In the genomic region with DNA sequence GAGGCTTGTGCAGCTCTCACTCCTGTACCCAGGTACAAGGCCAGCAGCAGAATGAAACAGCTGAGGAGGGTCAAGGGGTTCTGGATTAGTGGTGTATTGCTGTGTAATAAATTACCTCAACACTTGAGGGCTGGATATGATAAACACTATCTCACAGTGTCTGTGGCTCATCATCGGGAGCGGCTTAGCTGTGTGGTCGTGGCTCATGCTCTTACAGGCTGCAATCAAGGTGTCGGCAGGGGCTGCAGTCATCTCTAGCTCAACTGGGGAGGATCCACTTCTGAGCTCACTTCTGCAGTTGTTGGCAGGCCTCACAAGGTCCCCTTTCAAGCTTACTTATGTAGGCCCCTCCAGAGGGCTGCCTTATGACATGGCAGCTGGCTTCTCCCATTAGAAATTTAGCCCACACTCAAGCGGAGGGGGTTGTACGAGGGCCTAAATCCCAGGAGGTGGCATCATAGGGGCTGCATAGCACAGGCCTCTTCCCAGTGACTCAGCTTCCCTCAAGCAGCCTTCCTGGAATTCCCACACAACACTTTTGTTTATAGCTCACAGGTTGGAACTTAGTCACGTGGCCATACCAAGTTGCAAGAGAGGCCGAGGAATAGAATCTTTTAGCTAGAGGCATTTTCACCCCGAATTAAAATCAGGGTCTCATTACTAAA, we compare ENCODE assay signal across 15 cellular contexts.
A peak's percentile ranks its signal among the peaks of the same experiment; 100 is the strongest.
DNase-seq lines count a peak whose midpoint lies in the region; ATAC-seq lines count a peak whose summit lies in the region.
"Had no signal": no experiment of that assay in that cellular context is flagged by ENCODE, and none has a peak within 500 bp of the region (broad histone marks: within the 10 kb centered on the region; RNA-seq: fewer than 3 reads in every experiment).

No MANE protein-coding gene starts in this region.

- H4K8ac ChIP-seq in mesendoderm (ENCODE audit: low read depth, low read length) = no peak overlapping the region

- no peak for ATAC-seq in CD4-positive, CD25-positive, alpha-beta regulatory T cell (ENCODE audit: low read depth in 2 of 2)
- peak in 1 of 4 experiments; percentile 18 for ATAC-seq in T-cell (replicated peaks in 1 of 4)
- no peak for ATAC-seq in stimulated activated memory B cell treated with anti-CD40 and anti-IgM and Interleukin-4, amounts not matched to agents 10 μg/mL and 1 μg/mL and 100 μg/mL, for 72 hours
- ATAC-seq: mucosa of descending colon had no signal

- no peak overlapping the region for H3K27ac ChIP-seq in CD4-positive, CD25-positive, alpha-beta regulatory T cell (ENCODE audit: insufficient read depth, low read length, poor library complexity, severe bottlenecking)
- no peak overlapping the region for H3K27ac ChIP-seq in CD8-positive, alpha-beta memory T cell (ENCODE audit: low read depth, low read length)
- H3K27ac ChIP-seq in mesendoderm (ENCODE audit: low read depth, low read length) = no peak overlapping the region
- H3K27ac ChIP-seq: sigmoid colon, thyroid gland, VCaP had no signal

- H3K9ac ChIP-seq in mesendoderm (ENCODE audit: low read length) = no peak overlapping the region

- no peak overlapping the region for H2BK15ac ChIP-seq in mesendoderm (replicated peaks; ENCODE audit: low read depth)

- no peak overlapping the region for H3K4ac ChIP-seq in mesendoderm (ENCODE audit: low read depth, low read length)

- H3K4me1 Mint-ChIP-seq in CD4-positive, CD25-positive, alpha-beta regulatory T cell = peaks cover 0 to 50% (median 27%) of the 10 kb centered on the region in 4 donors
- peaks cover 39 to 61% (median 51%) of the 10 kb centered on the region in 3 donors for H3K4me1 Mint-ChIP-seq in CD8-positive, alpha-beta memory T cell
- peaks cover 55 to 63% (median 57%) of the 10 kb centered on the region in 3 donors for H3K4me1 Mint-ChIP-seq in T-cell
- H3K4me1 Mint-ChIP-seq in stimulated activated memory B cell treated with anti-CD40 and anti-IgM and Interleukin-4, amounts not matched to agents 10 μg/mL and 1 μg/mL and 100 μg/mL, for 72 hours = peaks cover 29% of the 10 kb centered on the region

- H3K36me3 ChIP-seq in CD4-positive, CD25-positive, alpha-beta regulatory T cell (ENCODE audit: control insufficient read depth, insufficient read depth, low read length) = no peaks in the 10 kb centered on the region
- no peaks in the 10 kb centered on the region for H3K36me3 ChIP-seq in CD8-positive, alpha-beta memory T cell (ENCODE audit: insufficient read depth, low read length)
- no peaks in the 10 kb centered on the region for H3K36me3 ChIP-seq in mesendoderm (ENCODE audit: control insufficient read depth, insufficient read depth, low read length)
- H3K36me3 ChIP-seq: sigmoid colon, thyroid gland had no signal

- H3K56ac ChIP-seq in mesendoderm (ENCODE audit: low read length) = no peak overlapping the region

- no peak overlapping the region for H3K4me3 ChIP-seq in CD4-positive, CD25-positive, alpha-beta regulatory T cell (ENCODE audit: low read depth, low read length)
- no peak overlapping the region for H3K4me3 ChIP-seq in CD8-positive, alpha-beta memory T cell (ENCODE audit: low read length)
- no peak overlapping the region for H3K4me3 ChIP-seq in mesendoderm (ENCODE audit: low read length)
- H3K4me3 ChIP-seq: mucosa of descending colon, sigmoid colon, thyroid gland had no signal

- DNase-seq in CD4-positive, CD25-positive, alpha-beta regulatory T cell = no peak
- DNase-seq in CD8-positive, alpha-beta memory T cell = peak in 1 of 5 donors; percentile 44
- peak in 2 of 34 experiments; percentile 25 to 32 for DNase-seq in T-cell
- DNase-seq in mesendoderm = peak; percentile 36
- no peak for DNase-seq in NCI-H1694 (lab: John Stamatoyannopoulos, UW)
- no peak for DNase-seq in NCI-H187 treated with DMSO at 0.1 percent for 48 hours (lab: John Stamatoyannopoulos, UW)
- DNase-seq: activated CD8-positive, alpha-beta memory T cell treated with anti-CD3 and anti-CD28 coated beads, Interleukin-2, amount 50 U/mL, for 4 hours; effector memory CD4-positive, alpha-beta T cell; mucosa of descending colon; sigmoid colon; SW 1271; thyroid gland had no signal

- H3K27me3 ChIP-seq in CD4-positive, CD25-positive, alpha-beta regulatory T cell (ENCODE audit: control insufficient read depth, insufficient read depth, low read length) = no peaks in the 10 kb centered on the region
- no peaks in the 10 kb centered on the region for H3K27me3 ChIP-seq in CD8-positive, alpha-beta memory T cell (ENCODE audit: insufficient read depth, low read length, poor library complexity, severe bottlenecking)
- no peaks in the 10 kb centered on the region for H3K27me3 ChIP-seq in mesendoderm (ENCODE audit: insufficient read depth, low read length, poor library complexity)
- H3K27me3 ChIP-seq: sigmoid colon, thyroid gland had no signal

- H3K27ac Mint-ChIP-seq in CD4-positive, CD25-positive, alpha-beta regulatory T cell = peak overlapping the region in 2 of 3 donors; percentile 32 to 96
- H3K27ac Mint-ChIP-seq in CD8-positive, alpha-beta memory T cell = peak overlapping the region in 7 of 8 donors; percentile 21 to 91 (median 68)
- peak overlapping the region; percentile 85 to 94 for H3K27ac Mint-ChIP-seq in T-cell
- H3K27ac Mint-ChIP-seq in stimulated activated memory B cell treated with anti-CD40 and anti-IgM and Interleukin-4, amounts not matched to agents 10 μg/mL and 1 μg/mL and 100 μg/mL, for 72 hours = no peak overlapping the region
- H3K27ac Mint-ChIP-seq: IgD-negative memory B cell had no signal

- H2BK5ac ChIP-seq in mesendoderm (ENCODE audit: low read length) = no peak overlapping the region

- H3K9me3 Mint-ChIP-seq in CD4-positive, CD25-positive, alpha-beta regulatory T cell = no peaks in the 10 kb centered on the region
- no peaks in the 10 kb centered on the region for H3K9me3 Mint-ChIP-seq in CD8-positive, alpha-beta memory T cell
- peaks cover 0 to 6% (median 0%) of the 10 kb centered on the region in 3 donors for H3K9me3 Mint-ChIP-seq in T-cell
- H3K9me3 Mint-ChIP-seq in stimulated activated memory B cell treated with anti-CD40 and anti-IgM and Interleukin-4, amounts not matched to agents 10 μg/mL and 1 μg/mL and 100 μg/mL, for 72 hours = no peaks in the 10 kb centered on the region
- H3K9me3 Mint-ChIP-seq: IgD-negative memory B cell had no signal

- H3K27me3 Mint-ChIP-seq in CD4-positive, CD25-positive, alpha-beta regulatory T cell = no peaks in the 10 kb centered on the region
- peaks cover 0 to 6% of the 10 kb centered on the region in 2 donors for H3K27me3 Mint-ChIP-seq in CD8-positive, alpha-beta memory T cell
- H3K27me3 Mint-ChIP-seq in T-cell = no peaks in the 10 kb centered on the region
- H3K27me3 Mint-ChIP-seq in stimulated activated memory B cell treated with anti-CD40 and anti-IgM and Interleukin-4, amounts not matched to agents 10 μg/mL and 1 μg/mL and 100 μg/mL, for 72 hours = no peaks in the 10 kb centered on the region

- H3K36me3 Mint-ChIP-seq in CD4-positive, CD25-positive, alpha-beta regulatory T cell = no peaks in the 10 kb centered on the region
- H3K36me3 Mint-ChIP-seq in CD8-positive, alpha-beta memory T cell = peaks cover 0 to 4% (median 0%) of the 10 kb centered on the region in 3 donors
- no peaks in the 10 kb centered on the region for H3K36me3 Mint-ChIP-seq in T-cell
- H3K36me3 Mint-ChIP-seq in stimulated activated memory B cell treated with anti-CD40 and anti-IgM and Interleukin-4, amounts not matched to agents 10 μg/mL and 1 μg/mL and 100 μg/mL, for 72 hours = no peaks in the 10 kb centered on the region

- POLR2A ChIA-PET in CD8-positive, alpha-beta memory T cell (lab: Charles Lee) = interaction anchor here (1.4 kb wide), 1 partner anchor 23 kb away, joined by 7 read pairs; no protein-coding TSS in a partner anchor
- POLR2A ChIA-PET in T-cell (lab: Charles Lee) = interaction anchor here in 1 of 2 donors (0.9 kb wide), 1 partner anchor 161 kb away, joined by 3 read pairs; no protein-coding TSS in a partner anchor

- H2BK120ac ChIP-seq in mesendoderm (ENCODE audit: low read depth, low read length) = no peak overlapping the region

- no peak overlapping the region for H2AK5ac ChIP-seq in mesendoderm (ENCODE audit: low read length)

- peak overlapping the region in 1 of 4 donors; percentile 19 for H3K4me3 Mint-ChIP-seq in CD4-positive, CD25-positive, alpha-beta regulatory T cell
- H3K4me3 Mint-ChIP-seq in CD8-positive, alpha-beta memory T cell = peak overlapping the region in 1 of 7 donors; percentile 24
- H3K4me3 Mint-ChIP-seq in T-cell = no peak overlapping the region
- no peak overlapping the region for H3K4me3 Mint-ChIP-seq in stimulated activated memory B cell treated with anti-CD40 and anti-IgM and Interleukin-4, amounts not matched to agents 10 μg/mL and 1 μg/mL and 100 μg/mL, for 72 hours
- H3K4me3 Mint-ChIP-seq: IgD-negative memory B cell had no signal

- H3K4me2 ChIP-seq in mesendoderm (ENCODE audit: low read length) = no peak overlapping the region

- H3K79me2 ChIP-seq in mesendoderm (ENCODE audit: control insufficient read depth, insufficient read depth, low read length) = no peaks in the 10 kb centered on the region

- H3K4me1 ChIP-seq in CD4-positive, CD25-positive, alpha-beta regulatory T cell (ENCODE audit: control insufficient read depth, insufficient read depth, low read length, poor library complexity, severe bottlenecking) = peaks cover 29% of the 10 kb centered on the region
- H3K4me1 ChIP-seq in CD8-positive, alpha-beta memory T cell (ENCODE audit: insufficient read depth, low read length) = peaks cover 43% of the 10 kb centered on the region
- no peaks in the 10 kb centered on the region for H3K4me1 ChIP-seq in mesendoderm (ENCODE audit: control insufficient read depth, low read depth, low read length)
- H3K4me1 ChIP-seq: sigmoid colon, thyroid gland had no signal

- no peak overlapping the region for H3K23ac ChIP-seq in mesendoderm (ENCODE audit: low read length)

- no peaks in the 10 kb centered on the region for H3K9me3 ChIP-seq in CD4-positive, CD25-positive, alpha-beta regulatory T cell (ENCODE audit: control insufficient read depth in 2 of 2, low read length in 2 of 2)
- H3K9me3 ChIP-seq in CD8-positive, alpha-beta memory T cell (ENCODE audit: low read length) = no peaks in the 10 kb centered on the region
- H3K9me3 ChIP-seq: mucosa of descending colon, sigmoid colon, thyroid gland had no signal

- no CpG with 5 or more reads among the region's 9 CpGs for WGBS in mesendoderm (ENCODE audit: extremely low coverage, insufficient coverage, low lambda C conversion rate)

- no peaks in the 10 kb centered on the region for H3K79me1 ChIP-seq in mesendoderm (ENCODE audit: low read length)

- no peak overlapping the region for H3K18ac ChIP-seq in mesendoderm (ENCODE audit: low read length)

- CTCF ChIA-PET in CD8-positive, alpha-beta memory T cell (lab: Charles Lee) = interaction anchor here (1.1 kb wide), 1 partner anchor 162 kb away, joined by 3 read pairs; no protein-coding TSS in a partner anchor
- CTCF ChIA-PET in T-cell (lab: Charles Lee) = interaction anchor here (0.6 to 1.5 kb wide), 4 partner anchors 12 to 162 kb away, joined by 3 to 5 read pairs (median 4); no protein-coding TSS in a partner anchor

- H4K5ac ChIP-seq in mesendoderm (ENCODE audit: low read length) = no peak overlapping the region
